ENCODE assay signal across 9 cellular contexts in the genomic region with DNA sequence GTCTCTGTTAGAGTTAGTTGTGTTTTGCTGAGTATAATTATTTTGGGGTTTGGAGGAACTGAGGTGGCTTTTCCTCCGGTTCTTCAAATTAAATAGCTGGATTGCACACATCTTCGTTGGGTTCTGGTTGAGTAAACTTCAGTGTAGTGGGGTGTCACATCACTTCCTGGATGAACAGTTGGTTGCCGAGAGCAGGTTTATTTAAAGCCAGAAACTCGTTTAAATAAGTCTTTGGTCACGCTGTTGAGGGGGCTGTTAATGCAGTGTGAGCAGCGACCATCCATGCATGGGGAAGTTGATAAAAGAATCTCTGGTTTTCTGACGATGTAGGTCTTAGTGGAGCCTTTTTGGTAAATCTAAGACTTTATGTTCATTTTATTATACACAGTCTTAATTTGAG.
DNase-seq lines count a peak whose midpoint lies in the region; ATAC-seq and TF ChIP-seq lines count a peak whose summit lies in the region.
"Had no signal": no experiment of that assay in that cellular context is flagged by ENCODE, and none has a peak within 500 bp of the region (broad histone marks: within the 10 kb centered on the region; RNA-seq: fewer than 3 reads in every experiment).

No MANE protein-coding gene starts in this region.

- POLR2A ChIA-PET in T-cell (lab: Charles Lee): interaction anchor here in 1 of 2 donors (0.6 kb wide), 1 partner anchor 386 kb away, joined by 4 read pairs; no protein-coding TSS in a partner anchor

- no peak overlapping the region for H3K27ac Mint-ChIP-seq in T-cell

- no peaks in the 10 kb centered on the region for H3K36me3 Mint-ChIP-seq in T-cell

- H3K27ac ChIP-seq in BLaER1 treated with 17β-estradiol and CSF1 and Interleukin-3, amounts not matched to agents 10 nM and 100 nM: peak overlapping the region; percentile 33 to 99 (median 97); a peak in 21 of 22 replicates

- TF ChIP-seq CTCF in GM20000 (IDR thresholded peaks at IDR 0.05; ENCODE audit: extremely low read depth, missing control alignments): no peak

- DNase-seq in GM20000 (ENCODE audit: low spot score) (peak; percentile 36), T-cell (no peak), left kidney (ENCODE audit: low read depth, low spot score) (peak; percentile 68), G401 (ENCODE audit: low spot score) (no peak), SW480 (ENCODE audit: low spot score) (no peak), T-helper 1 cell (no peak)
- no peak for DNase-seq in activated T-cell treated with anti-CD3 and anti-CD28 coated beads, Interleukin-2, amount 50 U/mL, for 1 hour
- DNase-seq: activated effector memory CD4-positive, alpha-beta T cell treated with anti-CD3 and anti-CD28 coated beads, Interleukin-2, amount 50 U/mL, for 16 hours had no signal

- peaks cover 0 to 9% (median 0%) of the 10 kb centered on the region in 11 experiments; a peak in 4 of 22 replicates for H3K9me3 ChIP-seq in BLaER1 treated with 17β-estradiol and CSF1 and Interleukin-3, amounts not matched to agents 10 nM and 100 nM (replicated peaks in 1 of 11)

- no peaks in the 10 kb centered on the region for H3K27me3 ChIP-seq in BLaER1 treated with 17β-estradiol and CSF1 and Interleukin-3, amounts not matched to agents 10 nM and 100 nM

- H3K4me1 ChIP-seq in BLaER1 treated with 17β-estradiol and CSF1 and Interleukin-3, amounts not matched to agents 10 nM and 100 nM: peaks cover 46 to 83% (median 64%) of the 10 kb centered on the region in 10 experiments

- H3K9me3 Mint-ChIP-seq in T-cell: no peaks in the 10 kb centered on the region

- peak overlapping the region; percentile 60 to 72 (median 66) for H3K4me3 ChIP-seq in BLaER1 treated with 17β-estradiol and CSF1 and Interleukin-3, amounts not matched to agents 10 nM and 100 nM

- H3K4me2 ChIP-seq in BLaER1 treated with 17β-estradiol and CSF1 and Interleukin-3, amounts not matched to agents 10 nM and 100 nM: peak overlapping the region; percentile 87 to 95 (median 91)

- in situ Hi-C loops in G401 (cut with HindIII; ENCODE audit: low sequenced_read_pairs): no loop called here

- H3K27me3 Mint-ChIP-seq in T-cell: peaks cover 27 to 29% of the 10 kb centered on the region in 2 donors

- peak overlapping the region; percentile 53 to 95 (median 90); a peak in 21 of 22 replicates for H3K9ac ChIP-seq in BLaER1 treated with 17β-estradiol and CSF1 and Interleukin-3, amounts not matched to agents 10 nM and 100 nM

- peak overlapping the region in 2 of 3 donors; percentile 22 to 72 for H3K4me3 Mint-ChIP-seq in T-cell

- no peaks in the 10 kb centered on the region for H4K20me1 ChIP-seq in BLaER1 treated with 17β-estradiol and CSF1 and Interleukin-3, amounts not matched to agents 10 nM and 100 nM

- H3K4me1 Mint-ChIP-seq in T-cell: peaks cover 11 to 16% (median 11%) of the 10 kb centered on the region in 3 donors

- CTCF ChIA-PET in T-cell (lab: Charles Lee): no interaction called here

- ATAC-seq in T-cell (replicated peaks in 1 of 4): no peak

- H3K36me3 ChIP-seq in BLaER1 treated with 17β-estradiol and CSF1 and Interleukin-3, amounts not matched to agents 10 nM and 100 nM: no peaks in the 10 kb centered on the region

Comparison
In these comparisons a context has a peak if more than half of its experiments do, and no peak if none do; other contexts are left out.
1. DNase-seq: peak in GM20000 (single experiment) and left kidney (single experiment); none in T-cell (0 of 34), G401 (single experiment), activated T-cell treated with anti-CD3 and anti-CD28 coated beads, Interleukin-2, amount 50 U/mL, for 1 hour (single experiment), SW480 (single experiment) and T-helper 1 cell (0 of 5).